In genomic region chr5:10173716-10174115, GRCh38 we compare ENCODE assay signal across 30 cellular contexts.
DNase-seq lines count a peak whose midpoint lies in the region; ATAC-seq and TF ChIP-seq lines count a peak whose summit lies in the region.
"Had no signal": no experiment of that assay in that cellular context is flagged by ENCODE, and none has a peak within 500 bp of the region (broad histone marks: within the 10 kb centered on the region; RNA-seq: fewer than 3 reads in every experiment).

No MANE protein-coding gene starts in this region.

- no peak for TF ChIP-seq CTCF in ovary (IDR thresholded peaks at IDR 0.05)

- TF ChIP-seq POLR2A in ovary (IDR thresholded peaks at IDR 0.05): no peak

- no peaks in the 10 kb centered on the region for H3K36me3 ChIP-seq in ovary
- H3K36me3 ChIP-seq: adrenal gland, BE2C, left lung, MG63, tibial nerve had no signal

- no peaks in the 10 kb centered on the region for H3K9me3 ChIP-seq in ovary
- H3K9me3 ChIP-seq: adrenal gland, BE2C, left lung, tibial nerve had no signal

- ATAC-seq in GM18909 (IDR thresholded peaks at IDR 0.05; ENCODE audit: poor library complexity, unreplicated experiment): no peak
- no peak for ATAC-seq in HG03280 (IDR thresholded peaks at IDR 0.05; ENCODE audit: unreplicated experiment)
- ATAC-seq: left lung had no signal

- H3K4me3 ChIP-seq in ovary: no peak overlapping the region
- H3K4me3 ChIP-seq: adrenal gland, left lung, MG63, PC-9, tibial nerve had no signal

- intact Hi-C loops in ovary (cut with DNase I): no loop called here

- no peak for TF ChIP-seq EP300 in ovary (IDR thresholded peaks at IDR 0.05)

- DNase-seq in GF-D8 (lab: John Stamatoyannopoulos, UW): peak; percentile 66
- DNase-seq in MV-4-11 (lab: John Stamatoyannopoulos, UW): peak; percentile 94
- peak; percentile 49 for DNase-seq in SKM-1 (lab: John Stamatoyannopoulos, UW; ENCODE audit: unreplicated experiment)
- DNase-seq in medulla oblongata (ENCODE audit: extremely low spot score): peak; percentile 25
- no peak for DNase-seq in NCI-H1436 (lab: John Stamatoyannopoulos, UW)
- DNase-seq in ovary: no peak
- DNase-seq: activated CD4-positive, alpha-beta memory T cell treated with anti-CD3 and anti-CD28 coated beads for 36 hours; activated CD8-positive, alpha-beta memory T cell treated with anti-CD3 and anti-CD28 coated beads, Interleukin-2, amount 50 U/mL, for 4 hours; activated naive CD4-positive, alpha-beta T cell treated with anti-CD3 and anti-CD28 coated beads for 36 hours; adrenal gland; BE2C; central memory CD4-positive, alpha-beta T cell; DMS 273 treated with DMSO at 0.1 percent for 48 hours; EL; erythroblast; GOT3; islet precursor cell; KG1; left lung; MG63; NCI-H1436 treated with DMSO at 0.1 percent for 48 hours; NCI-H226; NCI-H774; PC-9; stimulated activated CD4-positive, alpha-beta T cell treated with anti-CD3 and anti-CD28 coated beads, Interleukin-4, amount 100 ng/mL, for 24 hours; SW 1271; T-helper 9 cell had no signal

- no peaks in the 10 kb centered on the region for H3K27me3 ChIP-seq in ovary
- H3K27me3 ChIP-seq: adrenal gland, BE2C, left lung, MG63, tibial nerve had no signal

- H3K4me1 ChIP-seq in ovary (ENCODE audit: insufficient read depth): no peaks in the 10 kb centered on the region
- H3K4me1 ChIP-seq: adrenal gland, BE2C, left lung, tibial nerve had no signal

- no peak overlapping the region for H3K27ac ChIP-seq in ovary
- H3K27ac ChIP-seq: adrenal gland, left lung, PC-9, tibial nerve had no signal

Comparison
In these comparisons a context has a peak if more than half of its experiments do, and no peak if none do; other contexts are left out.
1. DNase-seq: peak in GF-D8 (single experiment), MV-4-11 (single experiment), SKM-1 (single experiment) and medulla oblongata (single experiment); none in NCI-H1436 (single experiment) and ovary (0 of 5).